In the genomic region with DNA sequence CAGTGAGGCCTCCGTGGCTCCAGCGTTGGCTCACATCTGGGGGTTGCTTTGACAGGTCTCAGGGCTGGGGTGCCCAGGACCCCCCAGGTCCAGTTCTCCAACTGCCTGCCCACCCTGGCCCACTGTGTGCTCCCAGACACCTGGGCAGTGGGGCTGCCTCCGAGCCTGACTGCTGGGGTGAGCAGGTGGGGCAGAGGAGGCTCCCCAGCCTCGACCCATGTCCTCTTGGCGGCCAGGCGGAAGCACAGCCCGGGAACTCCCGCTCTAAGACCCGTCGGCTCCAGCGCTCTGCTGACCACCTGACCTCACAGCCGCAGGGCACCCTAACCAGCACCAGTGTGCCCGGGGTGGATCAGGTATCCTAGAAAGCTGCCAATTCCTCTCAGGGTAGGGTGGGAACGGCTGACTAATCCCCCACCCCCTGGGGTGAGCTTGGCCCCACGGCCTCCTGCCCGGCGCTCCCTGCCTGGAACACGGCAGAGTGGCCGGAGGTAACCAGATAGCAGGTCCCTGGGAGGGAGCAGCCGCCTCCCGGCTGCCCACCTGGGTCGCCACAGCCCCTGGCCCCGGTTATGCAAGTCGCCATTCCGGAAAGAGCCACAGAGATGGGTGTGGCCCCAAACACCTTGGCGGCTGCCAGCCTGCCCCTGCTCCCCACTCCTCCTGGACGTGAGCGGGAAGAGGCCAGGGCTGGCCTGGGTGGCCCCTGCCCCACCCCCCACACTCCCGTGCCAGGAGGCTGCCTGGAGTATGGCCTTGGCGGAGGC, we compare ENCODE assay signal across 11 cellular contexts. TPM values are rescaled to one million over a fixed set of nuclear protein-coding genes. Genes with fewer than 3 reads are reported as not detected.
A peak's percentile ranks its signal among the peaks of the same experiment; 100 is the strongest.
DNase-seq lines count a peak whose midpoint lies in the region; ATAC-seq and TF ChIP-seq lines count a peak whose summit lies in the region.
"Had no signal": no experiment of that assay in that cellular context is flagged by ENCODE, and none has a peak within 500 bp of the region (broad histone marks: within the 10 kb centered on the region; RNA-seq: fewer than 3 reads in every experiment).

No MANE protein-coding gene starts in this region.

- no peak for TF ChIP-seq CTCF in Peyer's patch (IDR thresholded peaks at IDR 0.05)
- TF ChIP-seq CTCF in right lobe of liver (IDR thresholded peaks at IDR 0.05) = no peak
- no peak for TF ChIP-seq CTCF in upper lobe of right lung (IDR thresholded peaks at IDR 0.05)
- no peak for TF ChIP-seq CTCF in GM13977 (IDR thresholded peaks at IDR 0.05; ENCODE audit: extremely low read depth, insufficient read depth, missing control alignments)

- H3K27ac Mint-ChIP-seq in activated CD4-positive, alpha-beta memory T cell treated with anti-CD3 and anti-CD28 coated beads, Interleukin-2, amount 10 ng/mL, durations not matched to agents 7 days and 5 days = no peak overlapping the region
- H3K27ac Mint-ChIP-seq: activated CD4-positive, alpha-beta T cell treated with anti-CD3 and anti-CD28 coated beads, Interleukin-2, amount 10 ng/mL, durations not matched to agents 7 days and 5 days had no signal

- H3K36me3 ChIP-seq in Peyer's patch (no peaks in the 10 kb centered on the region), right lobe of liver (no peaks in the 10 kb centered on the region), upper lobe of right lung (no peaks in the 10 kb centered on the region)

- CTCF ChIA-PET in activated CD4-positive, alpha-beta memory T cell treated with anti-CD3 and anti-CD28 coated beads, Interleukin-2, amount 10 ng/mL, durations not matched to agents 7 days and 5 days (lab: Charles Lee) = interaction anchor here (1.2 to 2.2 kb wide), 3 partner anchors 10 to 371 kb away, joined by 5 to 8 read pairs (median 5); no protein-coding TSS in a partner anchor

- H3K4me3 Mint-ChIP-seq in activated CD4-positive, alpha-beta memory T cell treated with anti-CD3 and anti-CD28 coated beads, Interleukin-2, amount 10 ng/mL, durations not matched to agents 7 days and 5 days = no peak overlapping the region
- H3K4me3 Mint-ChIP-seq: activated CD4-positive, alpha-beta T cell treated with anti-CD3 and anti-CD28 coated beads, Interleukin-2, amount 10 ng/mL, durations not matched to agents 7 days and 5 days; central memory CD8-positive, alpha-beta T cell had no signal

- intact Hi-C loops in Right ventricle myocardium superior (cut with DNase I) = loop anchor here (5.0 to 10.0 kb wide), 2 partner anchors 314 to 371 kb away; a partner anchor contains a TSS
- intact Hi-C loops in Right ventricle myocardium inferior (cut with DNase I) = loop anchor here (1.0 to 5.0 kb wide), 2 partner anchors 312 to 369 kb away; a partner anchor contains a TSS
- intact Hi-C loops in right lobe of liver (cut with DNase I) = loop anchor here in 1 of 2 donors (5.0 kb wide), 1 partner anchor 314 kb away; no protein-coding TSS in a partner anchor
- intact Hi-C loops in upper lobe of right lung (cut with DNase I) = loop anchor here (10.0 kb wide), 1 partner anchor 301 kb away; no protein-coding TSS in a partner anchor

- DNase-seq in Right ventricle myocardium superior = peak; percentile 32
- DNase-seq in Right ventricle myocardium inferior (ENCODE audit: missing footprints) = no peak
- DNase-seq in Peyer's patch = peak in 2 of 3 donors; percentile 35 to 44
- DNase-seq in right lobe of liver = peak; percentile 17 to 55 (median 45)
- DNase-seq in upper lobe of right lung = peak; percentile 60
- DNase-seq in GM13977 (ENCODE audit: low spot score) = no peak
- DNase-seq in activated CD4-positive, alpha-beta memory T cell treated with anti-CD3 and anti-CD28 coated beads, Interleukin-2, amount 10 ng/mL, durations not matched to agents 7 days and 5 days = no peak
- no peak for DNase-seq in GM03348 (ENCODE audit: low spot score)

- in situ Hi-C loops in GM13977 (cut with MboI; ENCODE audit: low pct_unique_long_range_greater_than_20kb, low sequenced_read_pairs, unreplicated experiment) = no loop called here

- TF ChIP-seq POLR2A in Peyer's patch (IDR thresholded peaks at IDR 0.05) (no peak), right lobe of liver (IDR thresholded peaks at IDR 0.05) (no peak)

- no peaks in the 10 kb centered on the region for H3K4me1 Mint-ChIP-seq in activated CD4-positive, alpha-beta memory T cell treated with anti-CD3 and anti-CD28 coated beads, Interleukin-2, amount 10 ng/mL, durations not matched to agents 7 days and 5 days
- H3K4me1 Mint-ChIP-seq: activated CD4-positive, alpha-beta T cell treated with anti-CD3 and anti-CD28 coated beads, Interleukin-2, amount 10 ng/mL, durations not matched to agents 7 days and 5 days; central memory CD8-positive, alpha-beta T cell had no signal

- no peaks in the 10 kb centered on the region for H3K36me3 Mint-ChIP-seq in activated CD4-positive, alpha-beta memory T cell treated with anti-CD3 and anti-CD28 coated beads, Interleukin-2, amount 10 ng/mL, durations not matched to agents 7 days and 5 days (ENCODE audit: low read depth)

- no peak for ATAC-seq in Right ventricle myocardium superior (ENCODE audit: poor library complexity)
- no peak for ATAC-seq in Right ventricle myocardium inferior
- ATAC-seq in right lobe of liver = no peak
- no peak for ATAC-seq in upper lobe of right lung

- POLR2A ChIA-PET in activated CD4-positive, alpha-beta memory T cell treated with anti-CD3 and anti-CD28 coated beads, Interleukin-2, amount 10 ng/mL, durations not matched to agents 7 days and 5 days (lab: Charles Lee) = no interaction called here

- H3K9me3 ChIP-seq in Peyer's patch = no peaks in the 10 kb centered on the region
- H3K9me3 ChIP-seq in right lobe of liver = no peaks in the 10 kb centered on the region
- H3K9me3 ChIP-seq in upper lobe of right lung = no peaks in the 10 kb centered on the region

- H3K27me3 Mint-ChIP-seq in activated CD4-positive, alpha-beta memory T cell treated with anti-CD3 and anti-CD28 coated beads, Interleukin-2, amount 10 ng/mL, durations not matched to agents 7 days and 5 days = no peaks in the 10 kb centered on the region
- H3K27me3 Mint-ChIP-seq: activated CD4-positive, alpha-beta T cell treated with anti-CD3 and anti-CD28 coated beads, Interleukin-2, amount 10 ng/mL, durations not matched to agents 7 days and 5 days; central memory CD8-positive, alpha-beta T cell had no signal

- H3K27ac ChIP-seq in Peyer's patch (no peak overlapping the region), right lobe of liver (no peak overlapping the region), upper lobe of right lung (no peak overlapping the region)

- H3K27me3 ChIP-seq in Peyer's patch (no peaks in the 10 kb centered on the region), right lobe of liver (no peaks in the 10 kb centered on the region), upper lobe of right lung (peaks cover 35% of the 10 kb centered on the region)

- peaks cover 0 to 3% (median 0%) of the 10 kb centered on the region in 4 donors for H3K4me1 ChIP-seq in Peyer's patch
- H3K4me1 ChIP-seq in right lobe of liver = no peaks in the 10 kb centered on the region
- no peaks in the 10 kb centered on the region for H3K4me1 ChIP-seq in upper lobe of right lung

- no peak overlapping the region for H3K4me3 ChIP-seq in Peyer's patch
- H3K4me3 ChIP-seq in right lobe of liver = no peak overlapping the region
- H3K4me3 ChIP-seq in upper lobe of right lung = no peak overlapping the region

- no peaks in the 10 kb centered on the region for H3K9me3 Mint-ChIP-seq in activated CD4-positive, alpha-beta memory T cell treated with anti-CD3 and anti-CD28 coated beads, Interleukin-2, amount 10 ng/mL, durations not matched to agents 7 days and 5 days
- H3K9me3 Mint-ChIP-seq: activated CD4-positive, alpha-beta T cell treated with anti-CD3 and anti-CD28 coated beads, Interleukin-2, amount 10 ng/mL, durations not matched to agents 7 days and 5 days; central memory CD8-positive, alpha-beta T cell had no signal

- 15% methylated on average over 4 of the region's 30 CpGs for WGBS in right lobe of liver (ENCODE audit: insufficient coverage, low coverage, low lambda C conversion rate, missing lambda C conversion rate)

RNA-seq across cellular contexts. Expression of a gene that starts 19.2 kb away (rescaled TPM):
- total RNA-seq in Right ventricle myocardium superior = not detected
- not detected for total RNA-seq in Right ventricle myocardium inferior
- 10 to 100 TPM in 2 of 4 donors, 1 to 10 TPM in 1, under 1 TPM in 1; 0.18 to 25.6 (median 10.5) TPM for total RNA-seq in Peyer's patch
- 1 to 10 TPM in 2 of 6 experiments, under 1 TPM in 4; 0.06 to 3.7 (median 0.78) TPM for total RNA-seq in right lobe of liver
- total RNA-seq in upper lobe of right lung = 1.2 TPM
- not detected for total RNA-seq in activated CD4-positive, alpha-beta memory T cell treated with anti-CD3 and anti-CD28 coated beads, Interleukin-2, amount 10 ng/mL, durations not matched to agents 7 days and 5 days
- total RNA-seq: activated CD4-positive, alpha-beta T cell treated with anti-CD3 and anti-CD28 coated beads, Interleukin-2, amount 10 ng/mL, durations not matched to agents 7 days and 5 days; pulmonary artery endothelial cell had no signal

RNA-seq across cellular contexts. Expression of a gene that starts 45.9 kb away (rescaled TPM):
- total RNA-seq in Right ventricle myocardium superior = not detected
- total RNA-seq in Right ventricle myocardium inferior = not detected
- not detected for total RNA-seq in Peyer's patch
- not detected for total RNA-seq in right lobe of liver
- total RNA-seq in upper lobe of right lung = not detected
- not detected for total RNA-seq in activated CD4-positive, alpha-beta memory T cell treated with anti-CD3 and anti-CD28 coated beads, Interleukin-2, amount 10 ng/mL, durations not matched to agents 7 days and 5 days
- total RNA-seq: activated CD4-positive, alpha-beta T cell treated with anti-CD3 and anti-CD28 coated beads, Interleukin-2, amount 10 ng/mL, durations not matched to agents 7 days and 5 days; pulmonary artery endothelial cell had no signal

Comparison
In these comparisons a context has a peak if more than half of its experiments do, and no peak if none do; other contexts are left out.
1. DNase-seq: peak in Right ventricle myocardium superior (single experiment), Peyer's patch (2 of 3), right lobe of liver (3 of 3) and upper lobe of right lung (single experiment); none in Right ventricle myocardium inferior (single experiment), GM13977 (single experiment), activated CD4-positive, alpha-beta memory T cell treated with anti-CD3 and anti-CD28 coated beads, Interleukin-2, amount 10 ng/mL, durations not matched to agents 7 days and 5 days (single experiment) and GM03348 (single experiment).